In genomic region chr12:99311373-99311772, GRCh38 we compare ENCODE assay signal across 1 cellular context.
TF ChIP-seq lines count a peak whose summit lies in the region.

No MANE protein-coding gene starts in this region.

TF ChIP-seq in GM23338, 12 proteins besides CTCF, POLR2A, EP300 and RAD21 (continued from another document):
- TF ChIP-seq ZNF462 (CRISPR knock-in tag; IDR thresholded peaks at IDR 0.05) (no peak), NANOG (IDR thresholded peaks at IDR 0.05; ENCODE audit: borderline replicate concordance) (no peak), ZNF114 (CRISPR knock-in tag; IDR thresholded peaks at IDR 0.05) (no peak), ZNF331 (CRISPR knock-in tag; IDR thresholded peaks at IDR 0.05; ENCODE audit: low read depth) (no peak), POLR2AphosphoS5 (IDR thresholded peaks at IDR 0.05; ENCODE audit: low read depth) (no peak), EZH2phosphoT487 (IDR thresholded peaks at IDR 0.05; ENCODE audit: unreplicated experiment) (no peak)
